Comparison of ENCODE assay signal across 14 cellular contexts in the genomic region with DNA sequence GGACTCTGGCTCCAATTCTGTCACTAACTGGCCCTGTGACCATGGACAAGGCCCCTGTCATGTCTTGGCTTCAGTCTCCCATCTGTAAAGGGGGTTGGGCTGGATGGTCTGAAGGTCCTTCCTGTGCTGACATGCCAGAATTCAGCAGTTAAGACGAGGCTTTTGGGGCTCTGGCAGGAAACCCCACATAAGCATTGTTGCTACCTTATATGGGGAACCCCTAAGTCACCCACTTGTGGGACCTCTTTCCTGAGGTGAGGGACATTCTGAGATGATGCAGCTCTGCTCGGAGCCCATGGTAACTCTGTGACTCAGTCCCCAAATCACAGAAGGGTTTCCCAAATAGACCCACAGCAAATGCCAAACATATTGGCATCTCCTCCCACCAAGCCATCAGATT. TPM values are rescaled to one million over a fixed set of nuclear protein-coding genes. Genes with fewer than 3 reads are reported as not detected.
"Had no signal": no experiment of that assay in that cellular context is flagged by ENCODE, and none has a peak within 500 bp of the region (broad histone marks: within the 10 kb centered on the region; RNA-seq: fewer than 3 reads in every experiment).

No MANE protein-coding gene starts in this region.

RNA-seq across cellular contexts. Expression of a gene that starts 19.8 kb away (rescaled TPM):
- total RNA-seq: dermis blood vessel endothelial cell, esophagus squamous epithelium, left cardiac atrium, lower leg skin, lung microvascular endothelial cell, ovary, psoas muscle, renal cortical epithelial cell, right cardiac atrium, skeletal muscle tissue, temporal lobe, thyroid gland, ureter, vagina had no signal

RNA-seq across cellular contexts. Expression of a gene that starts 42.5 kb away (rescaled TPM):
- total RNA-seq: temporal lobe had no signal
